In genomic region chr9:35832814-35833213, GRCh38 we compare ENCODE assay signal across 18 cellular contexts. TPM values are rescaled to one million over a fixed set of nuclear protein-coding genes. Genes with fewer than 3 reads are reported as not detected.
DNase-seq lines count a peak whose midpoint lies in the region; ATAC-seq and TF ChIP-seq lines count a peak whose summit lies in the region.
"Had no signal": no experiment of that assay in that cellular context is flagged by ENCODE, and none has a peak within 500 bp of the region (broad histone marks: within the 10 kb centered on the region; RNA-seq: fewer than 3 reads in every experiment).

No MANE protein-coding gene starts in this region.

- intact Hi-C loops in body of pancreas (cut with DNase I) (no loop called here), lower lobe of right lung (cut with DNase I) (no loop called here)

- no peak overlapping the region for H3K4me3 Mint-ChIP-seq in stimulated activated memory B cell treated with anti-CD40 and anti-IgM and Interleukin-4, amounts not matched to agents 10 μg/mL and 1 μg/mL and 100 μg/mL, for 72 hours
- H3K4me3 Mint-ChIP-seq in activated naive CD4-positive, alpha-beta T cell treated with anti-CD3 and anti-CD28 coated beads, Interleukin-2, amount 10 ng/mL, durations not matched to agents 7 days and 5 days: no peak overlapping the region
- H3K4me3 Mint-ChIP-seq: activated CD4-positive, alpha-beta memory T cell treated with anti-CD3 and anti-CD28 coated beads for 36 hours; activated T-cell treated with anti-CD3 and anti-CD28 coated beads, Interleukin-2, amount 50 U/mL, for 4 hours; stimulated activated naive CD8-positive, alpha-beta T cell treated with anti-CD3 and anti-CD28 coated beads, Interleukin-15, amount 100 ng/mL, for 72 hours; T-cell had no signal

- no peaks in the 10 kb centered on the region for H3K9me3 ChIP-seq in body of pancreas
- no peaks in the 10 kb centered on the region for H3K9me3 ChIP-seq in lower lobe of right lung

- no peak for TF ChIP-seq POLR2A in body of pancreas (IDR thresholded peaks at IDR 0.05)

- DNase-seq in G401 (ENCODE audit: low spot score): peak; percentile 48
- DNase-seq in body of pancreas: peak in 3 of 4 donors; percentile 30 to 56 (median 54)
- DNase-seq in lower lobe of right lung: no peak
- DNase-seq in activated naive CD4-positive, alpha-beta T cell treated with anti-CD3 and anti-CD28 coated beads, Interleukin-2, amount 10 ng/mL, durations not matched to agents 7 days and 5 days: no peak
- no peak for DNase-seq in effector CD8-positive, alpha-beta T cell (lab: John Stamatoyannopoulos, UW)
- DNase-seq in middle frontal gyrus (ENCODE audit: extremely low spot score, low spot score): no peak
- DNase-seq: activated CD4-positive, alpha-beta memory T cell treated with anti-CD3 and anti-CD28 coated beads for 36 hours; activated T-cell treated with anti-CD3 and anti-CD28 coated beads, Interleukin-2, amount 50 U/mL, for 4 hours; Calu3; GF-D8; NCI-H226; stimulated activated CD4-positive, alpha-beta T cell treated with anti-CD3 and anti-CD28 coated beads, Interleukin-12 subunit alpha, Interleukin-12 subunit beta, amount 100 ng/mL, for 4 hours; stimulated activated naive CD8-positive, alpha-beta T cell treated with anti-CD3 and anti-CD28 coated beads, Interleukin-15, amount 100 ng/mL, for 72 hours; T-cell had no signal

- no peaks in the 10 kb centered on the region for H3K36me3 ChIP-seq in body of pancreas (replicated peaks in 1 of 2; ENCODE audit: insufficient read depth in 1 of 2, low read depth in 2 of 2)
- no peaks in the 10 kb centered on the region for H3K36me3 ChIP-seq in lower lobe of right lung

- TF ChIP-seq CTCF in body of pancreas (IDR thresholded peaks at IDR 0.05) (no peak), lower lobe of right lung (IDR thresholded peaks at IDR 0.05) (no peak)

- no peaks in the 10 kb centered on the region for H3K27me3 Mint-ChIP-seq in stimulated activated memory B cell treated with anti-CD40 and anti-IgM and Interleukin-4, amounts not matched to agents 10 μg/mL and 1 μg/mL and 100 μg/mL, for 72 hours
- peaks cover 25% of the 10 kb centered on the region for H3K27me3 Mint-ChIP-seq in activated naive CD4-positive, alpha-beta T cell treated with anti-CD3 and anti-CD28 coated beads, Interleukin-2, amount 10 ng/mL, durations not matched to agents 7 days and 5 days
- H3K27me3 Mint-ChIP-seq: activated CD4-positive, alpha-beta memory T cell treated with anti-CD3 and anti-CD28 coated beads for 36 hours; stimulated activated naive CD8-positive, alpha-beta T cell treated with anti-CD3 and anti-CD28 coated beads, Interleukin-15, amount 100 ng/mL, for 72 hours; T-cell had no signal

- WGBS in body of pancreas, 2 donors: 47 to 49% methylated on average over 5 of the region's 5 CpGs

- CTCF ChIA-PET in activated naive CD4-positive, alpha-beta T cell treated with anti-CD3 and anti-CD28 coated beads, Interleukin-2, amount 10 ng/mL, durations not matched to agents 7 days and 5 days (lab: Charles Lee): interaction anchor here (1.0 to 3.4 kb wide), 3 partner anchors 12 to 136 kb away, joined by 3 to 16 read pairs (median 5); no protein-coding TSS in a partner anchor

- H3K4me1 Mint-ChIP-seq in stimulated activated memory B cell treated with anti-CD40 and anti-IgM and Interleukin-4, amounts not matched to agents 10 μg/mL and 1 μg/mL and 100 μg/mL, for 72 hours: peaks cover 55% of the 10 kb centered on the region
- peaks cover 26% of the 10 kb centered on the region for H3K4me1 Mint-ChIP-seq in activated naive CD4-positive, alpha-beta T cell treated with anti-CD3 and anti-CD28 coated beads, Interleukin-2, amount 10 ng/mL, durations not matched to agents 7 days and 5 days

- H3K27me3 ChIP-seq in body of pancreas (no peaks in the 10 kb centered on the region), lower lobe of right lung (ENCODE audit: low read depth) (no peaks in the 10 kb centered on the region)

- H3K4me1 ChIP-seq in body of pancreas (peaks cover 57% of the 10 kb centered on the region), lower lobe of right lung (peaks cover 48% of the 10 kb centered on the region)

- peak overlapping the region; percentile 84 to 90 (median 85) for H3K27ac ChIP-seq in body of pancreas
- peak overlapping the region; percentile 65 for H3K27ac ChIP-seq in lower lobe of right lung

- H3K9me3 Mint-ChIP-seq in stimulated activated memory B cell treated with anti-CD40 and anti-IgM and Interleukin-4, amounts not matched to agents 10 μg/mL and 1 μg/mL and 100 μg/mL, for 72 hours: no peaks in the 10 kb centered on the region
- H3K9me3 Mint-ChIP-seq in activated naive CD4-positive, alpha-beta T cell treated with anti-CD3 and anti-CD28 coated beads, Interleukin-2, amount 10 ng/mL, durations not matched to agents 7 days and 5 days: no peaks in the 10 kb centered on the region
- H3K9me3 Mint-ChIP-seq: activated CD4-positive, alpha-beta memory T cell treated with anti-CD3 and anti-CD28 coated beads for 36 hours; activated T-cell treated with anti-CD3 and anti-CD28 coated beads, Interleukin-2, amount 50 U/mL, for 4 hours; stimulated activated naive CD8-positive, alpha-beta T cell treated with anti-CD3 and anti-CD28 coated beads, Interleukin-15, amount 100 ng/mL, for 72 hours; T-cell had no signal

- ATAC-seq in body of pancreas (no peak), lower lobe of right lung (no peak), GM18868 (IDR thresholded peaks at IDR 0.05; ENCODE audit: unreplicated experiment) (no peak)
- ATAC-seq in stimulated activated memory B cell treated with anti-CD40 and anti-IgM and Interleukin-4, amounts not matched to agents 10 μg/mL and 1 μg/mL and 100 μg/mL, for 72 hours: no peak
- ATAC-seq: activated T-cell treated with anti-CD3 and anti-CD28 coated beads, Interleukin-2, amount 50 U/mL, for 4 hours; stimulated activated naive CD8-positive, alpha-beta T cell treated with anti-CD3 and anti-CD28 coated beads, Interleukin-15, amount 100 ng/mL, for 72 hours; T-cell had no signal

- H3K27ac Mint-ChIP-seq in stimulated activated memory B cell treated with anti-CD40 and anti-IgM and Interleukin-4, amounts not matched to agents 10 μg/mL and 1 μg/mL and 100 μg/mL, for 72 hours: peak overlapping the region; percentile 61
- no peak overlapping the region for H3K27ac Mint-ChIP-seq in activated naive CD4-positive, alpha-beta T cell treated with anti-CD3 and anti-CD28 coated beads, Interleukin-2, amount 10 ng/mL, durations not matched to agents 7 days and 5 days
- H3K27ac Mint-ChIP-seq: activated CD4-positive, alpha-beta memory T cell treated with anti-CD3 and anti-CD28 coated beads for 36 hours; stimulated activated naive CD8-positive, alpha-beta T cell treated with anti-CD3 and anti-CD28 coated beads, Interleukin-15, amount 100 ng/mL, for 72 hours had no signal

- no peaks in the 10 kb centered on the region for H3K36me3 Mint-ChIP-seq in stimulated activated memory B cell treated with anti-CD40 and anti-IgM and Interleukin-4, amounts not matched to agents 10 μg/mL and 1 μg/mL and 100 μg/mL, for 72 hours
- no peaks in the 10 kb centered on the region for H3K36me3 Mint-ChIP-seq in activated naive CD4-positive, alpha-beta T cell treated with anti-CD3 and anti-CD28 coated beads, Interleukin-2, amount 10 ng/mL, durations not matched to agents 7 days and 5 days
- H3K36me3 Mint-ChIP-seq: activated CD4-positive, alpha-beta memory T cell treated with anti-CD3 and anti-CD28 coated beads for 36 hours; T-cell had no signal

- in situ Hi-C loops in G401 (cut with HindIII; ENCODE audit: low sequenced_read_pairs): no loop called here

- H3K4me3 ChIP-seq in body of pancreas (no peak overlapping the region), lower lobe of right lung (no peak overlapping the region)

RNA-seq across cellular contexts. Expression of gene TMEM8B, which starts 3.8 kb away (rescaled TPM):
- 1.2 and 2.5 TPM in 2 replicates for total RNA-seq in G401 (2014; rRNA removed; shearing (Covaris generic))
- total RNA-seq in body of pancreas: 1 to 10 TPM; 7.3 to 7.9 TPM
- total RNA-seq in lower lobe of right lung: 12.6 TPM

RNA-seq across cellular contexts. Expression of gene FAM221B, which starts 4.3 kb away (rescaled TPM):
- not detected in 2 replicates for total RNA-seq in G401 (2014; rRNA removed; shearing (Covaris generic))
- under 1 TPM in 1 of 2 donors, not detected in 1; 0.33 TPM for total RNA-seq in body of pancreas
- total RNA-seq in lower lobe of right lung: 0.32 TPM
- total RNA-seq: activated CD4-positive, alpha-beta memory T cell treated with anti-CD3 and anti-CD28 coated beads for 36 hours; activated T-cell treated with anti-CD3 and anti-CD28 coated beads, Interleukin-2, amount 50 U/mL, for 4 hours; Calu3; epithelial cell of proximal tubule; H1; T-cell had no signal

RNA-seq across cellular contexts. Expression of gene HINT2, which starts 18.0 kb away (rescaled TPM):
- 32.3 and 55.8 TPM in 2 replicates for total RNA-seq in G401 (2014; rRNA removed; shearing (Covaris generic))
- 10 to 100 TPM; 33.3 to 35.0 TPM for total RNA-seq in body of pancreas
- 32.6 TPM for total RNA-seq in lower lobe of right lung

RNA-seq across cellular contexts. Expression of gene SPAG8, which starts 20.8 kb away (rescaled TPM):
- total RNA-seq in G401 (2014; rRNA removed; shearing (Covaris generic)): 2.1 and 2.4 TPM in 2 replicates
- 1 to 10 TPM in 1 of 2 donors, not detected in 1; 1.6 TPM for total RNA-seq in body of pancreas
- total RNA-seq in lower lobe of right lung: 13.3 TPM

RNA-seq across cellular contexts. Expression of gene OR13J1, which starts 37.4 kb away (rescaled TPM):
- total RNA-seq in G401 (2014; rRNA removed; shearing (Covaris generic)): not detected in 2 replicates
- total RNA-seq in body of pancreas: not detected
- total RNA-seq in lower lobe of right lung: not detected
- total RNA-seq: activated CD4-positive, alpha-beta memory T cell treated with anti-CD3 and anti-CD28 coated beads for 36 hours; activated T-cell treated with anti-CD3 and anti-CD28 coated beads, Interleukin-2, amount 50 U/mL, for 4 hours; Calu3; epithelial cell of proximal tubule; H1; T-cell had no signal

Comparison
In these comparisons a context has a peak if more than half of its experiments do, and no peak if none do; other contexts are left out.
1. DNase-seq: peak in G401 (single experiment) and body of pancreas (3 of 4); none in lower lobe of right lung (single experiment), activated naive CD4-positive, alpha-beta T cell treated with anti-CD3 and anti-CD28 coated beads, Interleukin-2, amount 10 ng/mL, durations not matched to agents 7 days and 5 days (single experiment), effector CD8-positive, alpha-beta T cell (single experiment) and middle frontal gyrus (single experiment).